10 cellular contexts compared by ENCODE assay signal in genomic region chr16:12546918-12547607, GRCh38.
A peak's percentile ranks its signal among the peaks of the same experiment; 100 is the strongest.
DNase-seq lines count a peak whose midpoint lies in the region; ATAC-seq and TF ChIP-seq lines count a peak whose summit lies in the region.
"Had no signal": no experiment of that assay in that cellular context is flagged by ENCODE, and none has a peak within 500 bp of the region (broad histone marks: within the 10 kb centered on the region; RNA-seq: fewer than 3 reads in every experiment).

No MANE protein-coding gene starts in this region.

- H3K27ac Mint-ChIP-seq in CD4-positive, CD25-positive, alpha-beta regulatory T cell, result peak overlapping the region in 2 of 3 donors; percentile 6 to 81
- H3K27ac Mint-ChIP-seq in glutamatergic neuron (ENCODE audit: unreplicated experiment), result no peak overlapping the region

- TF ChIP-seq CTCF in omental fat pad (IDR thresholded peaks at IDR 0.05) (no peak), glutamatergic neuron (IDR thresholded peaks at IDR 0.05; ENCODE audit: partially characterized antibody, unreplicated experiment) (no peak)

- no peaks in the 10 kb centered on the region for H3K9me3 Mint-ChIP-seq in CD4-positive, CD25-positive, alpha-beta regulatory T cell
- peaks cover 5% of the 10 kb centered on the region for H3K9me3 Mint-ChIP-seq in glutamatergic neuron (ENCODE audit: unreplicated experiment)

- ATAC-seq in CD4-positive, CD25-positive, alpha-beta regulatory T cell (ENCODE audit: low read depth in 2 of 2), result no peak
- peak; percentile 58 for ATAC-seq in GM19043 (IDR thresholded peaks at IDR 0.05; ENCODE audit: low read depth, unreplicated experiment)
- ATAC-seq in HG02943 (IDR thresholded peaks at IDR 0.05; ENCODE audit: low read depth, unreplicated experiment), result peak; percentile 63
- ATAC-seq in omental fat pad (ENCODE audit: low FRiP score), result no peak

- H3K9me3 ChIP-seq in CD4-positive, CD25-positive, alpha-beta regulatory T cell (ENCODE audit: control insufficient read depth in 2 of 2, low read length in 2 of 2), result no peaks in the 10 kb centered on the region

- no peak overlapping the region for H3K27ac ChIP-seq in CD4-positive, CD25-positive, alpha-beta regulatory T cell (ENCODE audit: insufficient read depth, low read length, poor library complexity, severe bottlenecking)

- H3K27me3 Mint-ChIP-seq in CD4-positive, CD25-positive, alpha-beta regulatory T cell, result no peaks in the 10 kb centered on the region
- peaks cover 9% of the 10 kb centered on the region for H3K27me3 Mint-ChIP-seq in glutamatergic neuron (ENCODE audit: unreplicated experiment)

- H3K4me3 Mint-ChIP-seq in CD4-positive, CD25-positive, alpha-beta regulatory T cell, result no peak overlapping the region
- H3K4me3 Mint-ChIP-seq in glutamatergic neuron (ENCODE audit: unreplicated experiment), result no peak overlapping the region

- H3K4me3 ChIP-seq in CD4-positive, CD25-positive, alpha-beta regulatory T cell (ENCODE audit: low read depth, low read length), result no peak overlapping the region

- peak in 1 of 3 donors; percentile 50 for DNase-seq in CD4-positive, CD25-positive, alpha-beta regulatory T cell
- DNase-seq in OCI-M1 (lab: John Stamatoyannopoulos, UW) (peak; percentile 11), NCI-H345 treated with DMSO at 0.1 percent for 48 hours (lab: John Stamatoyannopoulos, UW; ENCODE audit: unreplicated experiment) (no peak), NCI-H226 (no peak), omental fat pad (ENCODE audit: low spot score) (no peak), glutamatergic neuron (no peak)
- DNase-seq: activated T-cell treated with anti-CD3 and anti-CD28 coated beads, Interleukin-2, amount 50 U/mL, for 48 hours; DND-41 had no signal

- H3K36me3 ChIP-seq in CD4-positive, CD25-positive, alpha-beta regulatory T cell (ENCODE audit: control insufficient read depth, insufficient read depth, low read length), result no peaks in the 10 kb centered on the region

- H3K4me1 ChIP-seq in CD4-positive, CD25-positive, alpha-beta regulatory T cell (ENCODE audit: control insufficient read depth, insufficient read depth, low read length, poor library complexity, severe bottlenecking), result peaks cover 27% of the 10 kb centered on the region

- H3K27me3 ChIP-seq in CD4-positive, CD25-positive, alpha-beta regulatory T cell (ENCODE audit: control insufficient read depth, insufficient read depth, low read length), result no peaks in the 10 kb centered on the region

- H3K36me3 Mint-ChIP-seq in CD4-positive, CD25-positive, alpha-beta regulatory T cell, result peaks cover 10% of the 10 kb centered on the region
- no peaks in the 10 kb centered on the region for H3K36me3 Mint-ChIP-seq in glutamatergic neuron (ENCODE audit: unreplicated experiment)

- peaks cover 20 to 84% (median 51%) of the 10 kb centered on the region in 4 donors for H3K4me1 Mint-ChIP-seq in CD4-positive, CD25-positive, alpha-beta regulatory T cell
- peaks cover 18% of the 10 kb centered on the region for H3K4me1 Mint-ChIP-seq in glutamatergic neuron (ENCODE audit: low read depth, unreplicated experiment)

Comparison
In these comparisons a context has a peak if more than half of its experiments do, and no peak if none do; other contexts are left out.
1. ATAC-seq: peak in GM19043 (single experiment) and HG02943 (single experiment); none in CD4-positive, CD25-positive, alpha-beta regulatory T cell (0 of 2) and omental fat pad (single experiment).